Comparison of ENCODE assay signal across 11 cellular contexts in genomic region chrX:149495573-149496071, GRCh38. TPM values are rescaled to one million over a fixed set of nuclear protein-coding genes. Genes with fewer than 3 reads are reported as not detected.
DNase-seq lines count a peak whose midpoint lies in the region; ATAC-seq and TF ChIP-seq lines count a peak whose summit lies in the region.
"Had no signal": no experiment of that assay in that cellular context is flagged by ENCODE, and none has a peak within 500 bp of the region (broad histone marks: within the 10 kb centered on the region; RNA-seq: fewer than 3 reads in every experiment).

No MANE protein-coding gene starts in this region.

- DNase-seq in DMS53 treated with DMSO at 0.1 percent for 48 hours (lab: John Stamatoyannopoulos, UW; ENCODE audit: unreplicated experiment): peak; percentile 70
- DNase-seq in PC-9: peak; percentile 85 to 96
- no peak for DNase-seq in osteocyte (ENCODE audit: extremely low spot score, unreplicated experiment)
- no peak for DNase-seq in stimulated activated CD4-positive, alpha-beta T cell treated with anti-CD3 and anti-CD28 coated beads, Interleukin-2, amount 100 ng/mL, for 24 hours
- DNase-seq in activated naive CD4-positive, alpha-beta T cell treated with anti-CD3 and anti-CD28 coated beads, Interleukin-2, amount 10 ng/mL, durations not matched to agents 7 days and 5 days: no peak
- DNase-seq: DMS79, OCI-M1 had no signal

- BruUV-seq in PC-9 (replicated peaks; lab: Mats Ljungman, UMichigan): no TSS peak

- no peaks in the 10 kb centered on the region for H3K9me2 ChIP-seq in PC-9 (ENCODE audit: insufficient read depth)

- H3K4me1 Mint-ChIP-seq in osteocyte (ENCODE audit: unreplicated experiment): peaks cover 17% of the 10 kb centered on the region
- peaks cover 10% of the 10 kb centered on the region for H3K4me1 Mint-ChIP-seq in activated naive CD4-positive, alpha-beta T cell treated with anti-CD3 and anti-CD28 coated beads, Interleukin-2, amount 10 ng/mL, durations not matched to agents 7 days and 5 days

- H3K9me3 Mint-ChIP-seq in osteocyte (ENCODE audit: unreplicated experiment): no peaks in the 10 kb centered on the region
- H3K9me3 Mint-ChIP-seq in activated naive CD4-positive, alpha-beta T cell treated with anti-CD3 and anti-CD28 coated beads, Interleukin-2, amount 10 ng/mL, durations not matched to agents 7 days and 5 days: no peaks in the 10 kb centered on the region

- peaks cover 8% of the 10 kb centered on the region for H3K79me2 ChIP-seq in PC-9 (ENCODE audit: low read depth)

- ATAC-seq in esophagus mucosa (peak; percentile 87), GM19035 (IDR thresholded peaks at IDR 0.05; ENCODE audit: unreplicated experiment) (no peak), GM21526 (IDR thresholded peaks at IDR 0.05; ENCODE audit: low FRiP score, unreplicated experiment) (no peak)

- POLR2A ChIA-PET in PC-9 (lab: Charles Lee; ENCODE audit: unreplicated experiment): interaction anchor here (0.7 to 1.4 kb wide), 3 partner anchors 44 to 1136 kb away, joined by 4 to 24 read pairs (median 6); no protein-coding TSS in a partner anchor

- H3K4me3 Mint-ChIP-seq in osteocyte (ENCODE audit: unreplicated experiment): no peak overlapping the region
- H3K4me3 Mint-ChIP-seq in activated naive CD4-positive, alpha-beta T cell treated with anti-CD3 and anti-CD28 coated beads, Interleukin-2, amount 10 ng/mL, durations not matched to agents 7 days and 5 days: no peak overlapping the region

- H3K36me3 Mint-ChIP-seq in osteocyte (ENCODE audit: unreplicated experiment): peaks cover 14% of the 10 kb centered on the region
- peaks cover 23% of the 10 kb centered on the region for H3K36me3 Mint-ChIP-seq in activated naive CD4-positive, alpha-beta T cell treated with anti-CD3 and anti-CD28 coated beads, Interleukin-2, amount 10 ng/mL, durations not matched to agents 7 days and 5 days

- no peaks in the 10 kb centered on the region; the same call in 1 of the 2 replicates for H3K9me3 ChIP-seq in PC-9 (ENCODE audit: insufficient read depth, low read depth)

- peaks cover 80% of the 10 kb centered on the region for H3K4me1 ChIP-seq in PC-9 (replicated peaks; ENCODE audit: insufficient read depth)

- peak overlapping the region; percentile 41 for H3K27ac Mint-ChIP-seq in osteocyte (ENCODE audit: unreplicated experiment)
- H3K27ac Mint-ChIP-seq in activated naive CD4-positive, alpha-beta T cell treated with anti-CD3 and anti-CD28 coated beads, Interleukin-2, amount 10 ng/mL, durations not matched to agents 7 days and 5 days: no peak overlapping the region

- H2AFZ ChIP-seq in PC-9: no peak overlapping the region

- no peak overlapping the region for H3K4me3 ChIP-seq in PC-9

- no peaks in the 10 kb centered on the region for H4K20me1 ChIP-seq in PC-9 (ENCODE audit: insufficient read depth)

- TF ChIP-seq CTCF in PC-9 (conservative IDR thresholded peaks at IDR 0.05) (no peak), osteocyte (IDR thresholded peaks at IDR 0.05) (no peak)

- no peaks in the 10 kb centered on the region for H3K27me3 Mint-ChIP-seq in osteocyte (ENCODE audit: unreplicated experiment)
- H3K27me3 Mint-ChIP-seq in activated naive CD4-positive, alpha-beta T cell treated with anti-CD3 and anti-CD28 coated beads, Interleukin-2, amount 10 ng/mL, durations not matched to agents 7 days and 5 days: no peaks in the 10 kb centered on the region

- peak overlapping the region; percentile 48 for H3K4me2 ChIP-seq in PC-9
- H3K4me2 ChIP-seq: KMS-11 had no signal

- H3F3A ChIP-seq in PC-9 (ENCODE audit: insufficient read depth, low read depth): peaks cover 65% of the 10 kb centered on the region

- H3K27me3 ChIP-seq in PC-9 (ENCODE audit: insufficient read depth, low read depth): no peaks in the 10 kb centered on the region

- peaks cover 85% of the 10 kb centered on the region for H3K36me3 ChIP-seq in PC-9 (ENCODE audit: low read depth)

- CTCF ChIA-PET in PC-9 (lab: Charles Lee): interaction anchor here (0.6 kb wide), 1 partner anchor 23 kb away, joined by 3 read pairs; no protein-coding TSS in a partner anchor
- CTCF ChIA-PET in activated naive CD4-positive, alpha-beta T cell treated with anti-CD3 and anti-CD28 coated beads, Interleukin-2, amount 10 ng/mL, durations not matched to agents 7 days and 5 days (lab: Charles Lee): no interaction called here

- intact Hi-C loops in PC-9 (cut with micrococcal nuclease; ENCODE audit: unreplicated experiment): loop anchor here (1.0 to 10.0 kb wide), 3 partner anchors 16 to 1581 kb away; partner anchors contain the start of gene FMR1

- peak overlapping the region; percentile 86 for H3K27ac ChIP-seq in PC-9
- H3K27ac ChIP-seq: KMS-11 had no signal

RNA-seq across cellular contexts. Expression of gene IDS, which starts 9.5 kb away (rescaled TPM):
- total RNA-seq in PC-9 (2021) (169 and 214 TPM in 2 replicates), esophagus mucosa (23.2 TPM), osteocyte (63.7 and 67.6 TPM in 2 replicates)

RNA-seq across cellular contexts. Expression of gene EOLA1, which starts 45.2 kb away (rescaled TPM):
- 24.3 and 25.1 TPM in 2 replicates for total RNA-seq in PC-9 (2021)
- total RNA-seq in esophagus mucosa: 14.6 TPM
- total RNA-seq in osteocyte: 17.7 and 18.1 TPM in 2 replicates

RNA-seq across cellular contexts. Expression of gene HSFX3, which starts 54.1 kb away (rescaled TPM):
- total RNA-seq in PC-9 (2021) (not detected in 2 replicates), esophagus mucosa (not detected), osteocyte (not detected in 2 replicates)

Comparison
In these comparisons a context has a peak if more than half of its experiments do, and no peak if none do; other contexts are left out.
1. DNase-seq: peak in DMS53 treated with DMSO at 0.1 percent for 48 hours (single experiment) and PC-9 (2 of 2); none in osteocyte (single experiment), stimulated activated CD4-positive, alpha-beta T cell treated with anti-CD3 and anti-CD28 coated beads, Interleukin-2, amount 100 ng/mL, for 24 hours (0 of 2) and activated naive CD4-positive, alpha-beta T cell treated with anti-CD3 and anti-CD28 coated beads, Interleukin-2, amount 10 ng/mL, durations not matched to agents 7 days and 5 days (single experiment).